20 cellular contexts compared by ENCODE assay signal in genomic region chr6:6650839-6651238, GRCh38.
"Had no signal": no experiment of that assay in that cellular context is flagged by ENCODE, and none has a peak within 500 bp of the region (broad histone marks: within the 10 kb centered on the region; RNA-seq: fewer than 3 reads in every experiment).

No MANE protein-coding gene starts in this region.

- H3K36me3 Mint-ChIP-seq: mesothelial cell of epicardium; neural progenitor cell; stimulated activated effector memory CD8-positive, alpha-beta T cell treated with anti-CD3 and anti-CD28 coated beads, Interleukin-12 subunit alpha, Interleukin-12 subunit beta, amount 100 ng/mL, for 72 hours had no signal

- H3K27me3 Mint-ChIP-seq: naive thymus-derived CD8-positive, alpha-beta T cell had no signal

- H3K9me3 Mint-ChIP-seq: naive thymus-derived CD8-positive, alpha-beta T cell; stimulated activated effector memory CD8-positive, alpha-beta T cell treated with anti-CD3 and anti-CD28 coated beads, Interleukin-12 subunit alpha, Interleukin-12 subunit beta, amount 100 ng/mL, for 72 hours had no signal

- H3K27me3 ChIP-seq: colonic mucosa, esophagus muscularis mucosa, gastrocnemius medialis, neural progenitor cell, right lobe of liver, stomach, suprapubic skin, tibial nerve had no signal

- H3K4me1 ChIP-seq: colonic mucosa, neural progenitor cell, right lobe of liver had no signal

- H3K9me3 ChIP-seq: colonic mucosa, esophagus muscularis mucosa, gastrocnemius medialis, right lobe of liver, stomach, suprapubic skin, tibial nerve had no signal

- H3K36me3 ChIP-seq: colonic mucosa, esophagus muscularis mucosa, gastrocnemius medialis, neural progenitor cell, right lobe of liver, stomach, suprapubic skin, tibial nerve had no signal

- DNase-seq: activated gamma-delta T cell; activated T-cell treated with anti-CD3 and anti-CD28 coated beads, Interleukin-2, amount 50 U/mL, for 72 hours; amygdala; colonic mucosa; gastrocnemius medialis; hippocampal formation; left ventricle myocardium superior; mammary epithelial cell; naive thymus-derived CD8-positive, alpha-beta T cell; posterior cingulate gyrus; right lobe of liver; stimulated activated CD4-positive, alpha-beta T cell treated with anti-CD3 and anti-CD28 coated beads, Interleukin-1b, Interleukin-23, amount 100 ng/mL, for 48 hours; stomach had no signal

- H3K4me3 ChIP-seq: colonic mucosa, esophagus muscularis mucosa, gastrocnemius medialis, neural progenitor cell, right lobe of liver, skin epidermis, stomach, suprapubic skin, tibial nerve had no signal

- H3K27ac ChIP-seq: colonic mucosa, esophagus muscularis mucosa, gastrocnemius medialis, neural progenitor cell, right lobe of liver, skin epidermis, stomach, suprapubic skin, tibial nerve had no signal

- H3K4me3 Mint-ChIP-seq: mesothelial cell of epicardium; naive thymus-derived CD8-positive, alpha-beta T cell; neural progenitor cell; stimulated activated effector memory CD8-positive, alpha-beta T cell treated with anti-CD3 and anti-CD28 coated beads, Interleukin-12 subunit alpha, Interleukin-12 subunit beta, amount 100 ng/mL, for 72 hours had no signal

- H3K27ac Mint-ChIP-seq: mesothelial cell of epicardium; neural progenitor cell; stimulated activated effector memory CD8-positive, alpha-beta T cell treated with anti-CD3 and anti-CD28 coated beads, Interleukin-12 subunit alpha, Interleukin-12 subunit beta, amount 100 ng/mL, for 72 hours had no signal
